ENCODE assay signal across 37 cellular contexts in genomic region chrX:145886469-145886868, GRCh38.
"Had no signal": no experiment of that assay in that cellular context is flagged by ENCODE, and none has a peak within 500 bp of the region (broad histone marks: within the 10 kb centered on the region; RNA-seq: fewer than 3 reads in every experiment).

No MANE protein-coding gene starts in this region.

- H3K36me3 ChIP-seq: adrenal gland, ascending aorta, brain microvascular endothelial cell, breast epithelium, cardiac muscle cell had no signal

- FAIRE-seq: bronchial epithelial cell had no signal

- DNase-seq: activated effector memory CD4-positive, alpha-beta T cell treated with anti-CD3 and anti-CD28 coated beads, Interleukin-2, amount 50 U/mL, for 16 hours; activated effector memory CD4-positive, alpha-beta T cell treated with Interleukin-2 at 50 U/mL for 16 hours; activated gamma-delta T cell; activated gamma-delta T cell treated with Interleukin-2 at 50 U/mL for 16 hours; activated naive CD4-positive, alpha-beta T cell; activated naive CD4-positive, alpha-beta T cell treated with anti-CD3 and anti-CD28 coated beads for 36 hours; activated naive CD4-positive, alpha-beta T cell treated with anti-CD3 and anti-CD28 coated beads, Interleukin-2, amount 10 ng/mL, durations not matched to agents 7 days and 5 days; activated naive CD4-positive, alpha-beta T cell treated with anti-CD3 and anti-CD28 coated beads, Interleukin-2, amount 50 U/mL, for 16 hours; activated naive CD4-positive, alpha-beta T cell treated with Interleukin-2 at 50 U/mL for 16 hours; activated naive CD8-positive, alpha-beta T cell treated with anti-CD3 and anti-CD28 coated beads for 36 hours; activated naive CD8-positive, alpha-beta T cell treated with anti-CD3 and anti-CD28 coated beads, Interleukin-2, amount 10 ng/mL, durations not matched to agents 7 days and 5 days; activated naive CD8-positive, alpha-beta T cell treated with anti-CD3 and anti-CD28 coated beads, Interleukin-2, amount 50 U/mL, for 24 hours; activated T-cell treated with anti-CD3 and anti-CD28 coated beads, Interleukin-2, amount 50 U/mL, for 4 hours; activated T-cell treated with anti-CD3 and anti-CD28 coated beads, Interleukin-2, amount 50 U/mL, for 48 hours; activated T-cell treated with anti-CD3 and anti-CD28 coated beads, Interleukin-2, amount 50 U/mL, for 72 hours; adrenal gland; amniotic stem cell; amygdala; anterior cingulate cortex; aorta; body of pancreas; brain microvascular endothelial cell; caudate nucleus; central memory CD4-positive, alpha-beta T cell; cerebellar nuclear complex had no signal

- H3K4me1 ChIP-seq: adrenal gland, ascending aorta, body of pancreas, breast epithelium had no signal

- H3K27ac ChIP-seq: adrenal gland, ascending aorta, body of pancreas, brain microvascular endothelial cell, breast epithelium, cardiac muscle cell had no signal

- H3K27ac Mint-ChIP-seq: activated naive CD4-positive, alpha-beta T cell treated with anti-CD3 and anti-CD28 coated beads for 36 hours; activated naive CD4-positive, alpha-beta T cell treated with anti-CD3 and anti-CD28 coated beads, Interleukin-2, amount 10 ng/mL, durations not matched to agents 7 days and 5 days; activated naive CD4-positive, alpha-beta T cell treated with anti-CD3 and anti-CD28 coated beads, Interleukin-2, amount 50 U/mL, for 24 hours; activated naive CD4-positive, alpha-beta T cell treated with anti-CD3 and anti-CD28 coated beads, Interleukin-2, amount 50 U/mL, for 72 hours; activated naive CD8-positive, alpha-beta T cell; activated naive CD8-positive, alpha-beta T cell treated with anti-CD3 and anti-CD28 coated beads for 36 hours; activated naive CD8-positive, alpha-beta T cell treated with anti-CD3 and anti-CD28 coated beads, Interleukin-2, amount 10 ng/mL, durations not matched to agents 7 days and 5 days; activated naive CD8-positive, alpha-beta T cell treated with anti-CD3 and anti-CD28 coated beads, Interleukin-2, amount 50 U/mL, for 24 hours; activated T-cell treated with anti-CD3 and anti-CD28 coated beads, Interleukin-2, amount 50 U/mL, for 72 hours; activated T-helper 1 cell treated with anti-CD3 and anti-CD28 coated beads, Interleukin-12 subunit alpha, Interleukin-12 subunit beta, Interleukin-2, Interleukin-4 antibody, amounts not matched to agents 30 ng/mL and 10 ng/mL and 1 ng/mL, durations not matched to agents 14 hours and 24 hours and 36 hours; activated T-helper 17 cell treated with anti-CD3 and anti-CD28 coated beads, Interleukin-2, amount 50 U/mL, for 72 hours; activated T-helper 2 cell treated with anti-CD3 and anti-CD28 coated beads, Interferon-gamma antibody, Interleukin-2, Interleukin-4, amounts not matched to agents 10 μg/mL and 5 μg/mL and 100 μg/mL, durations not matched to agents 14 hours and 24 hours and 36 hours; brain had no signal

- H3K9me3 Mint-ChIP-seq: activated naive CD4-positive, alpha-beta T cell treated with anti-CD3 and anti-CD28 coated beads, Interleukin-2, amount 50 U/mL, for 24 hours; activated naive CD8-positive, alpha-beta T cell treated with anti-CD3 and anti-CD28 coated beads, Interleukin-2, amount 10 ng/mL, durations not matched to agents 7 days and 5 days had no signal

- ATAC-seq: activated naive CD4-positive, alpha-beta T cell treated with anti-CD3 and anti-CD28 coated beads, Interleukin-2, amount 50 U/mL, for 72 hours; activated naive CD8-positive, alpha-beta T cell treated with anti-CD3 and anti-CD28 coated beads, Interleukin-2, amount 50 U/mL, for 24 hours; activated T-cell treated with anti-CD3 and anti-CD28 coated beads, Interleukin-2, amount 50 U/mL, for 4 hours; activated T-cell treated with anti-CD3 and anti-CD28 coated beads, Interleukin-2, amount 50 U/mL, for 72 hours; activated T-helper 17 cell treated with anti-CD3 and anti-CD28 coated beads, Interleukin-2, amount 50 U/mL, for 72 hours; body of pancreas had no signal

- H3K27me3 ChIP-seq: adrenal gland, ascending aorta, body of pancreas, brain microvascular endothelial cell, breast epithelium, cardiac muscle cell had no signal

- H3K36me3 Mint-ChIP-seq: activated naive CD4-positive, alpha-beta T cell treated with anti-CD3 and anti-CD28 coated beads, Interleukin-2, amount 10 ng/mL, durations not matched to agents 7 days and 5 days; activated naive CD4-positive, alpha-beta T cell treated with anti-CD3 and anti-CD28 coated beads, Interleukin-2, amount 50 U/mL, for 24 hours; activated naive CD4-positive, alpha-beta T cell treated with anti-CD3 and anti-CD28 coated beads, Interleukin-2, amount 50 U/mL, for 72 hours; activated naive CD8-positive, alpha-beta T cell; activated naive CD8-positive, alpha-beta T cell treated with anti-CD3 and anti-CD28 coated beads for 36 hours; activated naive CD8-positive, alpha-beta T cell treated with anti-CD3 and anti-CD28 coated beads, Interleukin-2, amount 10 ng/mL, durations not matched to agents 7 days and 5 days; brain had no signal

- H3K4me1 Mint-ChIP-seq: activated naive CD4-positive, alpha-beta T cell treated with anti-CD3 and anti-CD28 coated beads, Interleukin-2, amount 10 ng/mL, durations not matched to agents 7 days and 5 days; activated naive CD4-positive, alpha-beta T cell treated with anti-CD3 and anti-CD28 coated beads, Interleukin-2, amount 50 U/mL, for 24 hours; activated naive CD8-positive, alpha-beta T cell treated with anti-CD3 and anti-CD28 coated beads for 36 hours; activated naive CD8-positive, alpha-beta T cell treated with anti-CD3 and anti-CD28 coated beads, Interleukin-2, amount 10 ng/mL, durations not matched to agents 7 days and 5 days; activated naive CD8-positive, alpha-beta T cell treated with anti-CD3 and anti-CD28 coated beads, Interleukin-2, amount 50 U/mL, for 24 hours; activated T-helper 17 cell treated with anti-CD3 and anti-CD28 coated beads, Interleukin-2, amount 50 U/mL, for 72 hours; brain; central memory CD8-positive, alpha-beta T cell had no signal

- H3K9me3 ChIP-seq: adrenal gland, ascending aorta, body of pancreas, breast epithelium had no signal

- H3K4me3 Mint-ChIP-seq: activated naive CD4-positive, alpha-beta T cell treated with anti-CD3 and anti-CD28 coated beads for 36 hours; activated naive CD4-positive, alpha-beta T cell treated with anti-CD3 and anti-CD28 coated beads, Interleukin-2, amount 10 ng/mL, durations not matched to agents 7 days and 5 days; activated naive CD4-positive, alpha-beta T cell treated with anti-CD3 and anti-CD28 coated beads, Interleukin-2, amount 50 U/mL, for 24 hours; activated naive CD8-positive, alpha-beta T cell; activated naive CD8-positive, alpha-beta T cell treated with anti-CD3 and anti-CD28 coated beads for 36 hours; activated naive CD8-positive, alpha-beta T cell treated with anti-CD3 and anti-CD28 coated beads, Interleukin-2, amount 10 ng/mL, durations not matched to agents 7 days and 5 days; activated naive CD8-positive, alpha-beta T cell treated with anti-CD3 and anti-CD28 coated beads, Interleukin-2, amount 50 U/mL, for 24 hours; activated T-cell treated with anti-CD3 and anti-CD28 coated beads, Interleukin-2, amount 50 U/mL, for 4 hours; activated T-cell treated with anti-CD3 and anti-CD28 coated beads, Interleukin-2, amount 50 U/mL, for 72 hours; activated T-helper 1 cell treated with anti-CD3 and anti-CD28 coated beads, Interleukin-12 subunit alpha, Interleukin-12 subunit beta, Interleukin-2, Interleukin-4 antibody, amounts not matched to agents 30 ng/mL and 10 ng/mL and 1 ng/mL, durations not matched to agents 14 hours and 24 hours and 36 hours; activated T-helper 17 cell treated with anti-CD3 and anti-CD28 coated beads, Interleukin-2, amount 50 U/mL, for 72 hours; brain; central memory CD8-positive, alpha-beta T cell had no signal

- H3K27me3 Mint-ChIP-seq: activated naive CD4-positive, alpha-beta T cell treated with anti-CD3 and anti-CD28 coated beads, Interleukin-2, amount 10 ng/mL, durations not matched to agents 7 days and 5 days; activated naive CD4-positive, alpha-beta T cell treated with anti-CD3 and anti-CD28 coated beads, Interleukin-2, amount 50 U/mL, for 24 hours; activated naive CD8-positive, alpha-beta T cell; activated naive CD8-positive, alpha-beta T cell treated with anti-CD3 and anti-CD28 coated beads for 36 hours; activated naive CD8-positive, alpha-beta T cell treated with anti-CD3 and anti-CD28 coated beads, Interleukin-2, amount 10 ng/mL, durations not matched to agents 7 days and 5 days; activated naive CD8-positive, alpha-beta T cell treated with anti-CD3 and anti-CD28 coated beads, Interleukin-2, amount 50 U/mL, for 24 hours; activated T-helper 17 cell treated with anti-CD3 and anti-CD28 coated beads, Interleukin-2, amount 50 U/mL, for 72 hours; brain; central memory CD8-positive, alpha-beta T cell had no signal

- H3K4me3 ChIP-seq: adrenal gland, ascending aorta, body of pancreas, breast epithelium, cardiac muscle cell had no signal
